Comparison of ENCODE assay signal across 21 cellular contexts in the genomic region with DNA sequence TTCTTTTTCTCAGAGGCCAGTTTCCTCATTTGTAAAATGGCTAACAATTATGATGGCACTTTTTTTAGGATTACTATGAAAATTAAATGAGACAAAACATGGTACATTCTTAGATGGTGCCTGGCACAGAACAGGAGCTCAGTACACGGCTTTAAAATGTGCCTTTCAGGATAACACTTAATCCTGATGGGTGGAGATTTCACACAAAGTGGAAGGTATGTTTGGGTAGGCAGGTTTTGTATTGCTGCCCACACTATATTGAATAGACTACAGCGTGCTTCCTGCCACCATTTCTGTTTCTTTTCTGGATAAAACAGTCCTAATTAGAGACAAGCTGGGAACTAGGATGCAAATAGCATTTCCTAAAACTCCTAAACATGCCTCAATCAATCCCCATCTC.
"Had no signal": no experiment of that assay in that cellular context is flagged by ENCODE, and none has a peak within 500 bp of the region (broad histone marks: within the 10 kb centered on the region; RNA-seq: fewer than 3 reads in every experiment).

No MANE protein-coding gene starts in this region.

- H3K79me2 ChIP-seq: hepatocyte had no signal

- H3K4me1 ChIP-seq: psoas muscle, right lobe of liver had no signal

- ATAC-seq: right lobe of liver; stimulated activated memory B cell treated with anti-CD40 and anti-IgM and Interleukin-4, amounts not matched to agents 10 μg/mL and 1 μg/mL and 100 μg/mL, for 72 hours had no signal

- H3K4me2 ChIP-seq: hepatocyte had no signal

- DNase-seq: cortex of kidney; dorsolateral prefrontal cortex; effector CD8-positive, alpha-beta T cell; foreskin keratinocyte; left colon; left ventricle myocardium superior; naive B cell; psoas muscle; retina; right lobe of liver; spleen; stimulated activated CD4-positive, alpha-beta T cell treated with anti-CD3 and anti-CD28 coated beads, Interleukin-15, amount 100 ng/mL, for 24 hours; stimulated activated CD4-positive, alpha-beta T cell treated with anti-CD3 and anti-CD28 coated beads, Interleukin-1b, Interleukin-23, amount 100 ng/mL, for 48 hours; stimulated activated CD4-positive, alpha-beta T cell treated with anti-CD3 and anti-CD28 coated beads, Interleukin-4, amount 100 ng/mL, for 24 hours; testis had no signal

- H3K9me3 ChIP-seq: psoas muscle, right lobe of liver, spleen, testis, tibial nerve had no signal

- H3K9me3 Mint-ChIP-seq: naive B cell; nephron; stimulated activated memory B cell treated with anti-CD40 and anti-IgM and Interleukin-4, amounts not matched to agents 10 μg/mL and 1 μg/mL and 100 μg/mL, for 72 hours; stimulated activated naive CD8-positive, alpha-beta T cell treated with anti-CD3 and anti-CD28 coated beads, Interleukin-15, Interleukin-2, amounts not matched to agents 100 ng/mL and 50 ng/mL, for 24 hours had no signal

- H2AFZ ChIP-seq: hepatocyte had no signal

- H3K27ac Mint-ChIP-seq: nephron; stimulated activated memory B cell treated with anti-CD40 and anti-IgM and Interleukin-4, amounts not matched to agents 10 μg/mL and 1 μg/mL and 100 μg/mL, for 72 hours; stimulated activated naive CD8-positive, alpha-beta T cell treated with anti-CD3 and anti-CD28 coated beads, Interleukin-15, Interleukin-2, amounts not matched to agents 100 ng/mL and 50 ng/mL, for 24 hours had no signal

- H3K27ac ChIP-seq: foreskin keratinocyte, hepatocyte, psoas muscle, right lobe of liver, spleen, testis had no signal

- H3K4me3 ChIP-seq: dorsolateral prefrontal cortex, hepatocyte, lung, psoas muscle, right lobe of liver, spleen, testis, tibial nerve had no signal

- H3K4me3 Mint-ChIP-seq: naive B cell; nephron; stimulated activated memory B cell treated with anti-CD40 and anti-IgM and Interleukin-4, amounts not matched to agents 10 μg/mL and 1 μg/mL and 100 μg/mL, for 72 hours; stimulated activated naive CD8-positive, alpha-beta T cell treated with anti-CD3 and anti-CD28 coated beads, Interleukin-15, Interleukin-2, amounts not matched to agents 100 ng/mL and 50 ng/mL, for 24 hours had no signal

- H3K4me1 Mint-ChIP-seq: stimulated activated memory B cell treated with anti-CD40 and anti-IgM and Interleukin-4, amounts not matched to agents 10 μg/mL and 1 μg/mL and 100 μg/mL, for 72 hours had no signal

- H3K36me3 Mint-ChIP-seq: naive B cell; stimulated activated memory B cell treated with anti-CD40 and anti-IgM and Interleukin-4, amounts not matched to agents 10 μg/mL and 1 μg/mL and 100 μg/mL, for 72 hours had no signal

- H3K36me3 ChIP-seq: right lobe of liver, spleen, tibial nerve had no signal

- H3K27me3 ChIP-seq: dorsolateral prefrontal cortex, hepatocyte, right lobe of liver, testis, tibial nerve had no signal
